8 cellular contexts compared by ENCODE assay signal in the genomic region with DNA sequence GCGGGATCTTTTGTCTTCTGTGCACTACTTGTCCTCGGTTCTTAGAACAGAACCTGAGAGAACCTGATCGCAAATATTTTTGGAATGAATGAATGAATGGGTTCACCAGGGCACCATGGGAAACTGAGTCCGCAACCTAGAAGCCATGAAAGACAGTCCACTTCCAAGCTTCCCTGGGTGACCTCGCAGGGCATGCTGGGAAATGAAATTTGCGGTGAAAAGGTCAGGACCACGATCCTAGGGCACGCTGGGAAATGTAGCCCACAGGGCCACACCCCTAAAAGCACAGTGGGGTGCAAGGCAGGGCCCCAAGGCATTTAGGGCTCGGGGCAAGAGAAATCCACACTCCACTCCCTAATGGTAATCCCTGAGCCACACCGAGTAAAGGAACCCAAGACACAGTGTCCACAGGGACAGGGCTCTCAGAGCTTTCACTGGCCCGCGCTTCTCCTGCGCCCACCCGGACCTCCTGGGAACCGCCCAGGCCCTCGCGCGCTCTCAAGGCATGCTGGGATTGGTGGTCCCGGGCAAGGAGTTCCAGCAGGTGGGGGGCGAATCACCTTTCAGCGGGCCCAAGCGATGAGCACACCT. TPM values are rescaled to one million over a fixed set of nuclear protein-coding genes. Genes with fewer than 3 reads are reported as not detected.
A peak's percentile ranks its signal among the peaks of the same experiment; 100 is the strongest.
DNase-seq lines count a peak whose midpoint lies in the region; ATAC-seq and TF ChIP-seq lines count a peak whose summit lies in the region.

No MANE protein-coding gene starts in this region.

- H3K27me3 ChIP-seq in adipocyte (replicated peaks; ENCODE audit: control insufficient read depth, insufficient read depth, low read length) (peaks cover 3% of the 10 kb centered on the region), right cardiac atrium (ENCODE audit: control insufficient read depth, insufficient read depth) (no peaks in the 10 kb centered on the region), psoas muscle (ENCODE audit: insufficient read depth in 3 of 3, low read length in 2 of 3) (no peaks in the 10 kb centered on the region)

- H3K4me1 Mint-ChIP-seq in IgD-negative memory B cell = peaks cover 25 to 34% (median 32%) of the 10 kb centered on the region in 3 donors

- H3K27ac Mint-ChIP-seq in IgD-negative memory B cell = peak overlapping the region in 2 of 3 donors; percentile 19 to 80

- H3K9ac ChIP-seq in adipocyte (ENCODE audit: low read length) = peak overlapping the region; percentile 90

- 15% methylated on average over 22 of the region's 22 CpGs for WGBS in right cardiac atrium
- 10 to 15% (median 13%) methylated on average over 19 to 22 of the region's 22 CpGs for WGBS in psoas muscle, 3 donors

- no peaks in the 10 kb centered on the region for H3K36me3 ChIP-seq in adipocyte (ENCODE audit: control insufficient read depth, insufficient read depth, low read length, severe bottlenecking)
- H3K36me3 ChIP-seq in psoas muscle (ENCODE audit: insufficient read depth in 1 of 2, low read depth in 1 of 2) = no peaks in the 10 kb centered on the region

- DNase-seq in Ammon's horn (ENCODE audit: low spot score) (peak; percentile 74), adipocyte (ENCODE audit: low read depth) (no peak), right cardiac atrium (peak; percentile 73 to 88 (median 83)), psoas muscle (peak; percentile 54 to 74)

- peak overlapping the region; percentile 63 for H3K27ac ChIP-seq in right cardiac atrium (ENCODE audit: low read length)
- H3K27ac ChIP-seq in psoas muscle = peak overlapping the region; percentile 83

- H3K4me1 ChIP-seq in adipocyte (ENCODE audit: control insufficient read depth, insufficient read depth, low read length) (peaks cover 22% of the 10 kb centered on the region), right cardiac atrium (ENCODE audit: control insufficient read depth, insufficient read depth, low read length) (peaks cover 20% of the 10 kb centered on the region), psoas muscle (peaks cover 8% of the 10 kb centered on the region)

- H3K9me3 ChIP-seq in adipocyte (ENCODE audit: control insufficient read depth, low read length) = no peaks in the 10 kb centered on the region
- no peaks in the 10 kb centered on the region for H3K9me3 ChIP-seq in right cardiac atrium (ENCODE audit: control insufficient read depth, low read length)
- H3K9me3 ChIP-seq in psoas muscle = no peaks in the 10 kb centered on the region

- no peak for TF ChIP-seq CTCF in psoas muscle (IDR thresholded peaks at IDR 0.05)

- H3K36me3 Mint-ChIP-seq in IgD-negative memory B cell = no peaks in the 10 kb centered on the region

- peaks cover 0 to 2% (median 0%) of the 10 kb centered on the region in 3 donors for H3K9me3 Mint-ChIP-seq in IgD-negative memory B cell

- H3K4me3 ChIP-seq in adipocyte (ENCODE audit: low read length) = peak overlapping the region; percentile 87
- peak overlapping the region; percentile 52 for H3K4me3 ChIP-seq in right cardiac atrium (ENCODE audit: low read length)
- H3K4me3 ChIP-seq in psoas muscle = peak overlapping the region; percentile 89

- peak; percentile 9 to 15 for ATAC-seq in right cardiac atrium
- ATAC-seq in psoas muscle = peak; percentile 20 to 49 (median 36)
- ATAC-seq in GM18520 (IDR thresholded peaks at IDR 0.05; ENCODE audit: unreplicated experiment) = no peak
- no peak for ATAC-seq in GM18909 (IDR thresholded peaks at IDR 0.05; ENCODE audit: poor library complexity, unreplicated experiment)
- no peak for ATAC-seq in HG02588 (IDR thresholded peaks at IDR 0.05; ENCODE audit: unreplicated experiment)

- intact Hi-C loops in right cardiac atrium (cut with DNase I) (no loop called here), psoas muscle (cut with DNase I) (no loop called here)

- H3K4me3 Mint-ChIP-seq in IgD-negative memory B cell = peak overlapping the region; percentile 96 to 99 (median 98)

- no peaks in the 10 kb centered on the region for H3K27me3 Mint-ChIP-seq in IgD-negative memory B cell

RNA-seq across cellular contexts. Expression of a gene that starts 1.1 kb away (rescaled TPM):
- polyA plus RNA-seq in IgD-negative memory B cell (7.4 TPM), right cardiac atrium (221 TPM), psoas muscle (10 to 100 TPM; 28.5 to 59.1 (median 44.4) TPM)
- total RNA-seq in right cardiac atrium (100 to 1,000 TPM; 125 to 244 (median 147) TPM), psoas muscle (10 to 100 TPM; 20.5 to 35.3 (median 24.8) TPM)

RNA-seq across cellular contexts. Expression of a gene that starts 30.5 kb away (rescaled TPM):
- not detected for polyA plus RNA-seq in IgD-negative memory B cell
- total RNA-seq in right cardiac atrium = 10 to 100 TPM in 3 of 4 donors, 1 to 10 TPM in 1; 8.0 to 25.3 (median 14.7) TPM
- 34.8 TPM for polyA plus RNA-seq in right cardiac atrium
- 1,000 to 10,000 TPM; 7,142 to 9,723 (median 8,305) TPM for total RNA-seq in psoas muscle
- polyA plus RNA-seq in psoas muscle = over 10,000 TPM in 2 of 3 donors, 1,000 to 10,000 TPM in 1; 4,522 to 12,694 (median 10,175) TPM

RNA-seq across cellular contexts. Expression of a gene that starts 39.0 kb away (rescaled TPM):
- polyA plus RNA-seq in IgD-negative memory B cell (not detected), right cardiac atrium (8,501 TPM), psoas muscle (10 to 100 TPM; 13.4 to 17.4 (median 15.2) TPM)
- total RNA-seq in right cardiac atrium (1,000 to 10,000 TPM; 1,638 to 3,997 (median 2,736) TPM), psoas muscle (10 to 100 TPM in 1 of 4 donors, 1 to 10 TPM in 3; 5.0 to 16.2 (median 7.4) TPM)

RNA-seq across cellular contexts. Expression of a gene that starts 42.8 kb away (rescaled TPM):
- 0.93 TPM for polyA plus RNA-seq in IgD-negative memory B cell
- 1 to 10 TPM in 3 of 4 donors, under 1 TPM in 1; 0.78 to 1.7 (median 1.1) TPM for total RNA-seq in right cardiac atrium
- 2.2 TPM for polyA plus RNA-seq in right cardiac atrium
- total RNA-seq in psoas muscle = 1 to 10 TPM in 2 of 4 donors, under 1 TPM in 2; 0.53 to 2.5 (median 0.93) TPM
- polyA plus RNA-seq in psoas muscle = 1 to 10 TPM in 2 of 3 donors, under 1 TPM in 1; 0.97 to 1.9 (median 1.4) TPM

RNA-seq across cellular contexts. Expression of a gene that starts 47.9 kb away (rescaled TPM):
- polyA plus RNA-seq in IgD-negative memory B cell (not detected), right cardiac atrium (2.9 TPM), psoas muscle (under 1 TPM; 0.06 to 0.47 (median 0.34) TPM)
- total RNA-seq in right cardiac atrium (1 to 10 TPM in 3 of 4 donors, under 1 TPM in 1; 0.56 to 1.6 (median 1.3) TPM), psoas muscle (not detected)

Comparison
In these comparisons a context has a peak if more than half of its experiments do, and no peak if none do; other contexts are left out.
1. ATAC-seq: peak in right cardiac atrium (2 of 2) and psoas muscle (4 of 4); none in GM18520 (single experiment), GM18909 (single experiment) and HG02588 (single experiment).
2. RNA of a gene that starts 30.5 kb away (polyA plus RNA-seq): 4,522 to 12,694 TPM in psoas muscle; 34.8 TPM in right cardiac atrium (single experiment) and not detected in IgD-negative memory B cell (single experiment); every median in the first group is over 100 times any median in the second.
3. RNA of a gene that starts 39.0 kb away (polyA plus RNA-seq): 8,501 TPM in right cardiac atrium (single experiment); 13.4 to 17.4 TPM in psoas muscle and not detected in IgD-negative memory B cell (single experiment); every median in the first group is over 100 times any median in the second.
4. Peak in every context shown above with its lines, with median percentiles within 50 percentile points of each other: H3K4me3 ChIP-seq.